In genomic region chr17:74442670-74443515, GRCh38 we compare ENCODE assay signal across 1 cellular context.
TF ChIP-seq lines count a peak whose summit lies in the region.

No MANE protein-coding gene starts in this region.

TF ChIP-seq in HepG2, 621 proteins besides CTCF, POLR2A, EP300 and RAD21 (continued from another document and continues in another):
- TF ChIP-seq, protein P1, sequence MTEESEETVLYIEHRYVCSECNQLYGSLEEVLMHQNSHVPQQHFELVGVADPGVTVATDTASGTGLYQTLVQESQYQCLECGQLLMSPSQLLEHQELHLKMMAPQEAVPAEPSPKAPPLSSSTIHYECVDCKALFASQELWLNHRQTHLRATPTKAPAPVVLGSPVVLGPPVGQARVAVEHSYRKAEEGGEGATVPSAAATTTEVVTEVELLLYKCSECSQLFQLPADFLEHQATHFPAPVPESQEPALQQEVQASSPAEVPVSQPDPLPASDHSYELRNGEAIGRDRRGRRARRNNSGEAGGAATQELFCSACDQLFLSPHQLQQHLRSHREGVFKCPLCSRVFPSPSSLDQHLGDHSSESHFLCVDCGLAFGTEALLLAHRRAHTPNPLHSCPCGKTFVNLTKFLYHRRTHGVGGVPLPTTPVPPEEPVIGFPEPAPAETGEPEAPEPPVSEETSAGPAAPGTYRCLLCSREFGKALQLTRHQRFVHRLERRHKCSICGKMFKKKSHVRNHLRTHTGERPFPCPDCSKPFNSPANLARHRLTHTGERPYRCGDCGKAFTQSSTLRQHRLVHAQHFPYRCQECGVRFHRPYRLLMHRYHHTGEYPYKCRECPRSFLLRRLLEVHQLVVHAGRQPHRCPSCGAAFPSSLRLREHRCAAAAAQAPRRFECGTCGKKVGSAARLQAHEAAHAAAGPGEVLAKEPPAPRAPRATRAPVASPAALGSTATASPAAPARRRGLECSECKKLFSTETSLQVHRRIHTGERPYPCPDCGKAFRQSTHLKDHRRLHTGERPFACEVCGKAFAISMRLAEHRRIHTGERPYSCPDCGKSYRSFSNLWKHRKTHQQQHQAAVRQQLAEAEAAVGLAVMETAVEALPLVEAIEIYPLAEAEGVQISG (CRISPR knock-in tag; IDR thresholded peaks at IDR 0.05), result peak; percentile 63
- TF ChIP-seq ZNF569 (CRISPR knock-in tag; IDR thresholded peaks at IDR 0.05; ENCODE audit: borderline replicate concordance) (peak; percentile 75; the same call in 1 of the 2 replicates), LRRFIP1 (CRISPR knock-in tag; conservative IDR thresholded peaks at IDR 0.05) (no peak), ZFAT (CRISPR knock-in tag; conservative IDR thresholded peaks at IDR 0.05) (no peak), YY1 (IDR thresholded peaks at IDR 0.05; ENCODE audit: insufficient read depth, insufficient replicate concordance, low read depth, low read length) (peak; percentile 60), ZNF44 (CRISPR knock-in tag; IDR thresholded peaks at IDR 0.05) (peak; percentile 72), ZNF121 (CRISPR knock-in tag; IDR thresholded peaks at IDR 0.05) (no peak; the same call in 1 of the 2 replicates), HDAC2 (CRISPR knock-in tag; IDR thresholded peaks at IDR 0.05) (peak; percentile 98), GTF3A (CRISPR knock-in tag; conservative IDR thresholded peaks at IDR 0.05) (0 out of 2 replicates have a peak, but pooled peaks have one; percentile 75), MED8 (CRISPR knock-in tag; IDR thresholded peaks at IDR 0.05; ENCODE audit: insufficient replicate concordance) (peak; percentile 93), USF2 (IDR thresholded peaks at IDR 0.05; ENCODE audit: low read depth, low read length) (no peak), USF2 (CRISPR knock-in tag; IDR thresholded peaks at IDR 0.05; ENCODE audit: borderline replicate concordance) (0 out of 2 replicates have a peak, but pooled peaks have one; percentile 41), ZNF101 (CRISPR knock-in tag; IDR thresholded peaks at IDR 0.05; ENCODE audit: borderline replicate concordance, low read depth) (no peak), ATM (IDR thresholded peaks at IDR 0.05; ENCODE audit: borderline replicate concordance) (no peak), MXD4 (CRISPR knock-in tag; IDR thresholded peaks at IDR 0.05) (peak; percentile 74; the same call in 1 of the 2 replicates), SAFB2 (CRISPR knock-in tag; IDR thresholded peaks at IDR 0.05; ENCODE audit: borderline replicate concordance, low read depth) (no peak; the same call in 1 of the 2 replicates), KLF12 (CRISPR knock-in tag; IDR thresholded peaks at IDR 0.05; ENCODE audit: borderline replicate concordance) (peak; percentile 43; the same call in 1 of the 2 replicates), ZNF792 (CRISPR knock-in tag; IDR thresholded peaks at IDR 0.05) (peak; percentile 86), XRCC5 (optimal IDR thresholded peaks at IDR 0.05; ENCODE audit: low read length) (peak; percentile 76), ZSCAN30 (CRISPR knock-in tag; IDR thresholded peaks at IDR 0.05) (no peak), KMT2B (CRISPR knock-in tag; IDR thresholded peaks at IDR 0.05) (peak; percentile 69; the same call in 1 of the 2 replicates), ARNT2 (CRISPR knock-in tag; IDR thresholded peaks at IDR 0.05; ENCODE audit: low read depth) (no peak), ZBTB7B (CRISPR knock-in tag; IDR thresholded peaks at IDR 0.05) (peak; percentile 98), ZXDC (CRISPR knock-in tag; IDR thresholded peaks at IDR 0.05) (peak; percentile 70; the same call in 1 of the 2 replicates), ZNF740 (CRISPR knock-in tag; IDR thresholded peaks at IDR 0.05) (peak; percentile 100), SP4 (CRISPR knock-in tag; IDR thresholded peaks at IDR 0.05) (peak; percentile 85), TBP (CRISPR knock-in tag; IDR thresholded peaks at IDR 0.05) (no peak), ZNF335 (CRISPR knock-in tag; IDR thresholded peaks at IDR 0.05) (peak; percentile 54; the same call in 1 of the 2 replicates), DRAP1 (CRISPR knock-in tag; IDR thresholded peaks at IDR 0.05) (peak; percentile 95), HNRNPUL1 (IDR thresholded peaks at IDR 0.05; ENCODE audit: low read depth, low read length) (no peak), KDM6A (CRISPR knock-in tag; IDR thresholded peaks at IDR 0.05; ENCODE audit: low read depth) (peak; percentile 99), ZNF260 (CRISPR knock-in tag; IDR thresholded peaks at IDR 0.05; ENCODE audit: borderline replicate concordance, low read depth) (no peak), RBAK (CRISPR knock-in tag; IDR thresholded peaks at IDR 0.05) (no peak; the same call in 1 of the 2 replicates), MLXIP (CRISPR knock-in tag; IDR thresholded peaks at IDR 0.05; ENCODE audit: borderline replicate concordance) (peak; percentile 81; the same call in 1 of the 2 replicates), ZNF678 (CRISPR knock-in tag; IDR thresholded peaks at IDR 0.05) (no peak; the same call in 1 of the 2 replicates), ZSCAN20 (CRISPR knock-in tag; IDR thresholded peaks at IDR 0.05; ENCODE audit: borderline replicate concordance) (peak; percentile 86), TRIM24 (CRISPR knock-in tag; IDR thresholded peaks at IDR 0.05) (peak; percentile 45; the same call in 1 of the 2 replicates), RARA (CRISPR knock-in tag; IDR thresholded peaks at IDR 0.05) (peak; percentile 98), GTF2F1 (IDR thresholded peaks at IDR 0.05; ENCODE audit: low read length) (peak; percentile 87; the same call in 1 of the 2 replicates), TBX2 (CRISPR knock-in tag; IDR thresholded peaks at IDR 0.05; ENCODE audit: borderline replicate concordance) (peak; percentile 98), CBX2 (IDR thresholded peaks at IDR 0.05; ENCODE audit: low read depth, low read length) (no peak), CBX2 (CRISPR knock-in tag; IDR thresholded peaks at IDR 0.05; ENCODE audit: low read depth) (no peak)
- TF ChIP-seq, protein P2, sequence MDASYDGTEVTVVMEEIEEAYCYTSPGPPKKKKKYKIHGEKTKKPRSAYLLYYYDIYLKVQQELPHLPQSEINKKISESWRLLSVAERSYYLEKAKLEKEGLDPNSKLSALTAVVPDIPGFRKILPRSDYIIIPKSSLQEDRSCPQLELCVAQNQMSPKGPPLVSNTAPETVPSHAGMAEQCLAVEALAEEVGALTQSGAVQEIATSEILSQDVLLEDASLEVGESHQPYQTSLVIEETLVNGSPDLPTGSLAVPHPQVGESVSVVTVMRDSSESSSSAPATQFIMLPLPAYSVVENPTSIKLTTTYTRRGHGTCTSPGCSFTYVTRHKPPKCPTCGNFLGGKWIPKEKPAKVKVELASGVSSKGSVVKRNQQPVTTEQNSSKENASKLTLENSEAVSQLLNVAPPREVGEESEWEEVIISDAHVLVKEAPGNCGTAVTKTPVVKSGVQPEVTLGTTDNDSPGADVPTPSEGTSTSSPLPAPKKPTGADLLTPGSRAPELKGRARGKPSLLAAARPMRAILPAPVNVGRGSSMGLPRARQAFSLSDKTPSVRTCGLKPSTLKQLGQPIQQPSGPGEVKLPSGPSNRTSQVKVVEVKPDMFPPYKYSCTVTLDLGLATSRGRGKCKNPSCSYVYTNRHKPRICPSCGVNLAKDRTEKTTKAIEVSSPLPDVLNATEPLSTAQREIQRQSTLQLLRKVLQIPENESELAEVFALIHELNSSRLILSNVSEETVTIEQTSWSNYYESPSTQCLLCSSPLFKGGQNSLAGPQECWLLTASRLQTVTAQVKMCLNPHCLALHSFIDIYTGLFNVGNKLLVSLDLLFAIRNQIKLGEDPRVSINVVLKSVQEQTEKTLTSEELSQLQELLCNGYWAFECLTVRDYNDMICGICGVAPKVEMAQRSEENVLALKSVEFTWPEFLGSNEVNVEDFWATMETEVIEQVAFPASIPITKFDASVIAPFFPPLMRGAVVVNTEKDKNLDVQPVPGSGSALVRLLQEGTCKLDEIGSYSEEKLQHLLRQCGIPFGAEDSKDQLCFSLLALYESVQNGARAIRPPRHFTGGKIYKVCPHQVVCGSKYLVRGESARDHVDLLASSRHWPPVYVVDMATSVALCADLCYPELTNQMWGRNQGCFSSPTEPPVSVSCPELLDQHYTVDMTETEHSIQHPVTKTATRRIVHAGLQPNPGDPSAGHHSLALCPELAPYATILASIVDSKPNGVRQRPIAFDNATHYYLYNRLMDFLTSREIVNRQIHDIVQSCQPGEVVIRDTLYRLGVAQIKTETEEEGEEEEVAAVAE (CRISPR knock-in tag; IDR thresholded peaks at IDR 0.05; ENCODE audit: borderline replicate concordance), result peak; percentile 66
- TF ChIP-seq, protein P3, sequence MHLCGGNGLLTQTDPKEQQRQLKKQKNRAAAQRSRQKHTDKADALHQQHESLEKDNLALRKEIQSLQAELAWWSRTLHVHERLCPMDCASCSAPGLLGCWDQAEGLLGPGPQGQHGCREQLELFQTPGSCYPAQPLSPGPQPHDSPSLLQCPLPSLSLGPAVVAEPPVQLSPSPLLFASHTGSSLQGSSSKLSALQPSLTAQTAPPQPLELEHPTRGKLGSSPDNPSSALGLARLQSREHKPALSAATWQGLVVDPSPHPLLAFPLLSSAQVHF (CRISPR knock-in tag; IDR thresholded peaks at IDR 0.05), result 0 out of 2 replicates have a peak, but pooled peaks have one; percentile 65
- TF ChIP-seq, protein P4, sequence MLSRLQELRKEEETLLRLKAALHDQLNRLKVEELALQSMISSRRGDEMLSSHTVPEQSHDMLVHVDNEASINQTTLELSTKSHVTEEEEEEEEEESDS (CRISPR knock-in tag; IDR thresholded peaks at IDR 0.05; ENCODE audit: borderline replicate concordance), result peak; percentile 33; the same call in 1 of the 2 replicates
